Comparison of ENCODE assay signal across 8 cellular contexts in genomic region chr6:127266178-127266891, GRCh38. TPM values are rescaled to one million over a fixed set of nuclear protein-coding genes. Genes with fewer than 3 reads are reported as not detected.
DNase-seq lines count a peak whose midpoint lies in the region; ATAC-seq and TF ChIP-seq lines count a peak whose summit lies in the region.

A gene with protein sequence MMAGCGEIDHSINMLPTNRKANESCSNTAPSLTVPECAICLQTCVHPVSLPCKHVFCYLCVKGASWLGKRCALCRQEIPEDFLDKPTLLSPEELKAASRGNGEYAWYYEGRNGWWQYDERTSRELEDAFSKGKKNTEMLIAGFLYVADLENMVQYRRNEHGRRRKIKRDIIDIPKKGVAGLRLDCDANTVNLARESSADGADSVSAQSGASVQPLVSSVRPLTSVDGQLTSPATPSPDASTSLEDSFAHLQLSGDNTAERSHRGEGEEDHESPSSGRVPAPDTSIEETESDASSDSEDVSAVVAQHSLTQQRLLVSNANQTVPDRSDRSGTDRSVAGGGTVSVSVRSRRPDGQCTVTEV (plus strand): TSS chr6:127266864. CDS start chr6:127280339, 13,475 bp downstream.

- H3K79me2 ChIP-seq in neural cell (replicated peaks; ENCODE audit: insufficient read depth, low read length), result peaks cover 42% of the 10 kb centered on the region

- peak; percentile 71 for TF ChIP-seq CTCF in foreskin fibroblast (IDR thresholded peaks at IDR 0.05; ENCODE audit: low read depth, low read length)
- TF ChIP-seq CTCF in neural cell (IDR thresholded peaks at IDR 0.05; ENCODE audit: poor library complexity, severe bottlenecking), result peak; percentile 96

- peak within 1 kb of the TSS; percentile 71 for H2AFZ ChIP-seq in neural cell (ENCODE audit: low read depth, low read length)

- no peaks in the 10 kb centered on the region for H4K20me1 ChIP-seq in neural cell (ENCODE audit: insufficient read depth)

- H3K27me3 Mint-ChIP-seq in stimulated activated naive CD8-positive, alpha-beta T cell treated with anti-CD3 and anti-CD28 coated beads, Interleukin-15, amount 100 ng/mL, for 72 hours, result no peaks in the 10 kb centered on the region

- H3K4me3 ChIP-seq in foreskin fibroblast (ENCODE audit: low read depth in 1 of 2, low read length in 2 of 2) (peak within 1 kb of the TSS; percentile 68 to 91), neural cell (ENCODE audit: low read length) (peak within 1 kb of the TSS; percentile 90)

- no peaks in the 10 kb centered on the region for H3K9me2 ChIP-seq in neural cell (ENCODE audit: insufficient read depth, low read length)

- no peaks in the 10 kb centered on the region for H3K9me3 ChIP-seq in neural cell (ENCODE audit: low read length)

- H3K36me3 ChIP-seq in neural cell (ENCODE audit: insufficient read depth, low read length), result no peaks in the 10 kb centered on the region

- H3K9ac ChIP-seq in neural cell (ENCODE audit: low read length), result peak within 1 kb of the TSS; percentile 99

- TF ChIP-seq EP300 in neural cell (conservative IDR thresholded peaks at IDR 0.05; ENCODE audit: poor library complexity, severe bottlenecking), result peak; percentile 53

- H3K9me3 Mint-ChIP-seq in stimulated activated naive CD8-positive, alpha-beta T cell treated with anti-CD3 and anti-CD28 coated beads, Interleukin-15, amount 100 ng/mL, for 72 hours, result no peaks in the 10 kb centered on the region

- H3K27me3 ChIP-seq in neural cell (ENCODE audit: insufficient read depth, low read depth, low read length), result no peaks in the 10 kb centered on the region

- no peaks in the 10 kb centered on the region for H3F3A ChIP-seq in neural cell (ENCODE audit: insufficient read depth, low read length, poor library complexity, severe bottlenecking)

- ATAC-seq in stimulated activated naive CD8-positive, alpha-beta T cell treated with anti-CD3 and anti-CD28 coated beads, Interleukin-15, amount 100 ng/mL, for 72 hours, result peak; percentile 82

- peak within 1 kb of the TSS; percentile 96 for H3K27ac ChIP-seq in neural cell (ENCODE audit: low read length)

- peaks cover 28% of the 10 kb centered on the region for H3K4me1 Mint-ChIP-seq in stimulated activated naive CD8-positive, alpha-beta T cell treated with anti-CD3 and anti-CD28 coated beads, Interleukin-15, amount 100 ng/mL, for 72 hours

- peak within 1 kb of the TSS; percentile 83 for H3K4me2 ChIP-seq in neural cell (ENCODE audit: low read length)

- DNase-seq in EL (peak; percentile 82), GOT3 (lab: John Stamatoyannopoulos, UW) (peak; percentile 59), LHCN-M2 (ENCODE audit: low read depth) (peak; percentile 86), RPMI8226 (peak; percentile 77), foreskin fibroblast (peak; percentile 76 to 92)
- DNase-seq in activated effector memory CD4-positive, alpha-beta T cell treated with anti-CD3 and anti-CD28 coated beads, Interleukin-2, amount 50 U/mL, for 16 hours, result peak; percentile 90
- peak; percentile 74 to 78 for DNase-seq in stimulated activated naive CD8-positive, alpha-beta T cell treated with anti-CD3 and anti-CD28 coated beads, Interleukin-15, amount 100 ng/mL, for 72 hours

- TF ChIP-seq RAD21 in neural cell (conservative IDR thresholded peaks at IDR 0.05), result peak; percentile 64

- H3K27ac Mint-ChIP-seq in stimulated activated naive CD8-positive, alpha-beta T cell treated with anti-CD3 and anti-CD28 coated beads, Interleukin-15, amount 100 ng/mL, for 72 hours, result peak within 1 kb of the TSS; percentile 99 to 100

- peak within 1 kb of the TSS; percentile 98 for H3K4me3 Mint-ChIP-seq in stimulated activated naive CD8-positive, alpha-beta T cell treated with anti-CD3 and anti-CD28 coated beads, Interleukin-15, amount 100 ng/mL, for 72 hours

TF ChIP-seq in neural cell, 6 proteins besides CTCF, POLR2A, EP300 and RAD21:
- peak; percentile 62 for TF ChIP-seq MXI1 (conservative IDR thresholded peaks at IDR 0.05; ENCODE audit: poor library complexity, severe bottlenecking)
- TF ChIP-seq, protein P1, sequence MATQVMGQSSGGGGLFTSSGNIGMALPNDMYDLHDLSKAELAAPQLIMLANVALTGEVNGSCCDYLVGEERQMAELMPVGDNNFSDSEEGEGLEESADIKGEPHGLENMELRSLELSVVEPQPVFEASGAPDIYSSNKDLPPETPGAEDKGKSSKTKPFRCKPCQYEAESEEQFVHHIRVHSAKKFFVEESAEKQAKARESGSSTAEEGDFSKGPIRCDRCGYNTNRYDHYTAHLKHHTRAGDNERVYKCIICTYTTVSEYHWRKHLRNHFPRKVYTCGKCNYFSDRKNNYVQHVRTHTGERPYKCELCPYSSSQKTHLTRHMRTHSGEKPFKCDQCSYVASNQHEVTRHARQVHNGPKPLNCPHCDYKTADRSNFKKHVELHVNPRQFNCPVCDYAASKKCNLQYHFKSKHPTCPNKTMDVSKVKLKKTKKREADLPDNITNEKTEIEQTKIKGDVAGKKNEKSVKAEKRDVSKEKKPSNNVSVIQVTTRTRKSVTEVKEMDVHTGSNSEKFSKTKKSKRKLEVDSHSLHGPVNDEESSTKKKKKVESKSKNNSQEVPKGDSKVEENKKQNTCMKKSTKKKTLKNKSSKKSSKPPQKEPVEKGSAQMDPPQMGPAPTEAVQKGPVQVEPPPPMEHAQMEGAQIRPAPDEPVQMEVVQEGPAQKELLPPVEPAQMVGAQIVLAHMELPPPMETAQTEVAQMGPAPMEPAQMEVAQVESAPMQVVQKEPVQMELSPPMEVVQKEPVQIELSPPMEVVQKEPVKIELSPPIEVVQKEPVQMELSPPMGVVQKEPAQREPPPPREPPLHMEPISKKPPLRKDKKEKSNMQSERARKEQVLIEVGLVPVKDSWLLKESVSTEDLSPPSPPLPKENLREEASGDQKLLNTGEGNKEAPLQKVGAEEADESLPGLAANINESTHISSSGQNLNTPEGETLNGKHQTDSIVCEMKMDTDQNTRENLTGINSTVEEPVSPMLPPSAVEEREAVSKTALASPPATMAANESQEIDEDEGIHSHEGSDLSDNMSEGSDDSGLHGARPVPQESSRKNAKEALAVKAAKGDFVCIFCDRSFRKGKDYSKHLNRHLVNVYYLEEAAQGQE (IDR thresholded peaks at IDR 0.05; ENCODE audit: borderline replicate concordance), result no peak
- peak; percentile 77 for TF ChIP-seq SMC3 (conservative IDR thresholded peaks at IDR 0.05; ENCODE audit: poor library complexity)

RNA-seq across cellular contexts. Expression of the gene that starts here (rescaled TPM):
- 45.0 and 52.5 TPM in 2 replicates for total RNA-seq in LHCN-M2 (2014; rRNA removed)
- polyA plus RNA-seq in LHCN-M2 (2012), result 20.0 TPM
- polyA plus RNA-seq in neural cell, result 222 and 244 TPM in 2 replicates
- 174 and 198 TPM in 2 replicates for polyA minus RNA-seq in neural cell

Comparison
In these comparisons a context has a peak if more than half of its experiments do, and no peak if none do; other contexts are left out.
1. Peak in every context shown above with its lines: DNase-seq, ATAC-seq, H3K4me3 ChIP-seq and H3K27ac ChIP-seq.